20 cellular contexts compared by ENCODE assay signal in the genomic region with DNA sequence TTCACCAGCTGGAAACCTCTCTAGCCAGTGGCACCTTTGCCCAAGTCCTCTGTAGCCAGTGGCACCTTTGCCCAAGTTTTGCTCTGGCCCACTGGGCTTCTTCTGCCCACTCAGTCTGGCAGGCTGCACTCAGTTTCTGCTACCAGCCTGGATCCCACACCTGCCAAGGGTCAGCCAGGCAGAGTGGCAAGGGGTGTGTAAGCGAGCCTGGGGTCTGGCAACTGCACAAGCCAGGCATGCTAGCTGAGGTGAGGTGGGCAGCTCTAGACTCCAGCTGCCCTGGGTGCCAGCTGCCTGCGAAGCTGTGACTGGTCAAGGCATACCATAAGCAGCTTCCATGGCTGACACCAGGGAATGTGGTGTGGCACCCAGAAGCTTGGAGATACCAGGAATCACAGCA.
DNase-seq lines count a peak whose midpoint lies in the region; ATAC-seq and TF ChIP-seq lines count a peak whose summit lies in the region.
"Had no signal": no experiment of that assay in that cellular context is flagged by ENCODE, and none has a peak within 500 bp of the region (broad histone marks: within the 10 kb centered on the region; RNA-seq: fewer than 3 reads in every experiment).

No MANE protein-coding gene starts in this region.

- H3K4me3 ChIP-seq in mucosa of descending colon (no peak overlapping the region), spleen (no peak overlapping the region)
- H3K4me3 ChIP-seq: BLaER1 treated with 17β-estradiol and CSF1 and Interleukin-3, amounts not matched to agents 10 nM and 100 nM; GM23338 had no signal

- H3K36me3 Mint-ChIP-seq in chondrocyte (ENCODE audit: low read depth): no peaks in the 10 kb centered on the region
- H3K36me3 Mint-ChIP-seq in T-cell: no peaks in the 10 kb centered on the region
- H3K36me3 Mint-ChIP-seq: CD14-positive monocyte; CD8-positive, alpha-beta memory T cell had no signal

- POLR2A ChIA-PET in T-cell (lab: Charles Lee): no interaction called here

- no peaks in the 10 kb centered on the region for H3K9me3 Mint-ChIP-seq in chondrocyte (ENCODE audit: low read depth)
- no peaks in the 10 kb centered on the region for H3K9me3 Mint-ChIP-seq in T-cell
- H3K9me3 Mint-ChIP-seq: CD4-positive, alpha-beta T cell; H9 had no signal

- H3K36me3 ChIP-seq in mucosa of descending colon (ENCODE audit: low read depth): no peaks in the 10 kb centered on the region
- H3K36me3 ChIP-seq in spleen: no peaks in the 10 kb centered on the region
- H3K36me3 ChIP-seq: BE2C; BLaER1 treated with 17β-estradiol and CSF1 and Interleukin-3, amounts not matched to agents 10 nM and 100 nM had no signal

- H3K27ac ChIP-seq in spleen: no peak overlapping the region
- H3K27ac ChIP-seq: 22Rv1; BLaER1 treated with 17β-estradiol and CSF1 and Interleukin-3, amounts not matched to agents 10 nM and 100 nM had no signal

- intact Hi-C loops in mucosa of descending colon (cut with DNase I, micrococcal nuclease) (no loop called here), spleen (cut with DNase I; ENCODE audit: low total_unique reads) (no loop called here)

- H3K27me3 ChIP-seq in spleen (replicated peaks in 1 of 7): no peaks in the 10 kb centered on the region
- H3K27me3 ChIP-seq: BE2C; BLaER1 treated with 17β-estradiol and CSF1 and Interleukin-3, amounts not matched to agents 10 nM and 100 nM had no signal

- no peak for TF ChIP-seq POLR2A in spleen (IDR thresholded peaks at IDR 0.05)

- WGBS in spleen, 5 donors: 75 to 87% (median 83%) methylated on average over 2 of the region's 2 CpGs; no CpG with 5 or more reads in 1 of the 5 donors

- DNase-seq in chondrocyte (ENCODE audit: low spot score) (peak; percentile 77), mucosa of descending colon (no peak), spleen (peak; percentile 64), NCI-H526 (lab: John Stamatoyannopoulos, UW) (no peak), dermis blood vessel endothelial cell (no peak), T-cell (no peak)
- no peak for DNase-seq in stimulated activated naive CD8-positive, alpha-beta T cell treated with anti-CD3 and anti-CD28 coated beads, Interleukin-15, Interleukin-2, amounts not matched to agents 100 U/mL and 50 U/mL, for 24 hours
- DNase-seq: AML-193; BE2C; CD4-positive, alpha-beta T cell; DMS 273 treated with DMSO at 0.1 percent for 48 hours; DND-41; H9 had no signal

- TF ChIP-seq CTCF in chondrocyte (IDR thresholded peaks at IDR 0.05) (no peak), mucosa of descending colon (IDR thresholded peaks at IDR 0.05) (no peak), spleen (IDR thresholded peaks at IDR 0.05 in 8 of 11, conservative IDR thresholded peaks at IDR 0.05 in 3 of 11) (no peak)

- CTCF ChIA-PET in T-cell (lab: Charles Lee): no interaction called here

- H3K9me3 ChIP-seq in mucosa of descending colon (no peaks in the 10 kb centered on the region), spleen (peaks cover 0 to 3% (median 0%) of the 10 kb centered on the region in 8 donors)
- H3K9me3 ChIP-seq: BE2C had no signal

- no peaks in the 10 kb centered on the region for H3K4me1 Mint-ChIP-seq in chondrocyte (ENCODE audit: low read depth)
- H3K4me1 Mint-ChIP-seq in T-cell: no peaks in the 10 kb centered on the region
- H3K4me1 Mint-ChIP-seq: CD14-positive monocyte; CD8-positive, alpha-beta memory T cell had no signal

- ATAC-seq in mucosa of descending colon (peak; percentile 8), GM21526 (IDR thresholded peaks at IDR 0.05; ENCODE audit: low FRiP score, unreplicated experiment) (no peak), T-cell (replicated peaks in 1 of 4) (no peak)
- ATAC-seq in stimulated activated naive CD8-positive, alpha-beta T cell treated with anti-CD3 and anti-CD28 coated beads, Interleukin-15, Interleukin-2, amounts not matched to agents 100 U/mL and 50 U/mL, for 24 hours: peak; percentile 59
- ATAC-seq: GM23338, HCT116 had no signal

- no peak overlapping the region for H3K27ac Mint-ChIP-seq in chondrocyte (ENCODE audit: unreplicated experiment)
- no peak overlapping the region for H3K27ac Mint-ChIP-seq in T-cell
- H3K27ac Mint-ChIP-seq: CD14-positive monocyte; CD4-positive, alpha-beta T cell; CD8-positive, alpha-beta memory T cell; GM23338; H9 had no signal

- no peaks in the 10 kb centered on the region for H3K27me3 Mint-ChIP-seq in chondrocyte (ENCODE audit: low read depth)
- peaks cover 0 to 2% of the 10 kb centered on the region in 2 donors for H3K27me3 Mint-ChIP-seq in T-cell

- H3K4me1 ChIP-seq in mucosa of descending colon (ENCODE audit: low read depth): no peaks in the 10 kb centered on the region
- no peaks in the 10 kb centered on the region for H3K4me1 ChIP-seq in spleen
- H3K4me1 ChIP-seq: BE2C; BLaER1 treated with 17β-estradiol and CSF1 and Interleukin-3, amounts not matched to agents 10 nM and 100 nM had no signal

- H3K4me3 Mint-ChIP-seq in chondrocyte (ENCODE audit: unreplicated experiment): no peak overlapping the region
- no peak overlapping the region for H3K4me3 Mint-ChIP-seq in T-cell
- H3K4me3 Mint-ChIP-seq: CD14-positive monocyte; CD4-positive, alpha-beta T cell; CD8-positive, alpha-beta memory T cell; GM23338; H9 had no signal

Comparison
In these comparisons a context has a peak if more than half of its experiments do, and no peak if none do; other contexts are left out.
1. DNase-seq: peak in chondrocyte (single experiment) and spleen (single experiment); none in mucosa of descending colon (0 of 3), stimulated activated naive CD8-positive, alpha-beta T cell treated with anti-CD3 and anti-CD28 coated beads, Interleukin-15, Interleukin-2, amounts not matched to agents 100 U/mL and 50 U/mL, for 24 hours (single experiment), NCI-H526 (0 of 2), dermis blood vessel endothelial cell (single experiment) and T-cell (0 of 34).
2. ATAC-seq: peak in mucosa of descending colon (single experiment) and stimulated activated naive CD8-positive, alpha-beta T cell treated with anti-CD3 and anti-CD28 coated beads, Interleukin-15, Interleukin-2, amounts not matched to agents 100 U/mL and 50 U/mL, for 24 hours (single experiment); none in GM21526 (single experiment) and T-cell (0 of 4).